23 cellular contexts compared by ENCODE assay signal in genomic region chr1:115326419-115326818, GRCh38. TPM values are rescaled to one million over a fixed set of nuclear protein-coding genes. Genes with fewer than 3 reads are reported as not detected.
"Had no signal": no experiment of that assay in that cellular context is flagged by ENCODE, and none has a peak within 500 bp of the region (broad histone marks: within the 10 kb centered on the region; RNA-seq: fewer than 3 reads in every experiment).

No MANE protein-coding gene starts in this region.

- H3K4me3 Mint-ChIP-seq: activated CD8-positive, alpha-beta T cell treated with anti-CD3 and anti-CD28 coated beads, Interleukin-2, amount 10 ng/mL, durations not matched to agents 7 days and 5 days; activated naive CD8-positive, alpha-beta T cell treated with anti-CD3 and anti-CD28 coated beads, Interleukin-2, amount 10 ng/mL, durations not matched to agents 7 days and 5 days; T-helper 1 cell treated with Interleukin-12 subunit alpha and Interleukin-12 subunit beta and Interleukin-4 antibody, amounts not matched to agents 30 μg/mL and 1 μg/mL, for 36 hours had no signal

- H3K36me3 Mint-ChIP-seq: activated naive CD8-positive, alpha-beta T cell treated with anti-CD3 and anti-CD28 coated beads, Interleukin-2, amount 10 ng/mL, durations not matched to agents 7 days and 5 days had no signal

- H3K9me3 ChIP-seq: adrenal gland, body of pancreas, Peyer's patch, SJCRH30 had no signal

- DNase-seq: activated CD4-positive, alpha-beta T cell treated with anti-CD3 and anti-CD28 coated beads for 4 hours; activated CD8-positive, alpha-beta memory T cell treated with anti-CD3 and anti-CD28 coated beads, Interleukin-2, amount 50 U/mL, for 48 hours; activated CD8-positive, alpha-beta T cell treated with anti-CD3 and anti-CD28 coated beads, Interleukin-2, amount 10 ng/mL, durations not matched to agents 7 days and 5 days; activated naive CD4-positive, alpha-beta T cell treated with anti-CD3 and anti-CD28 coated beads, Interleukin-2, amount 50 U/mL, for 16 hours; activated naive CD8-positive, alpha-beta T cell treated with anti-CD3 and anti-CD28 coated beads, Interleukin-2, amount 10 ng/mL, durations not matched to agents 7 days and 5 days; activated T-cell treated with anti-CD3 and anti-CD28 coated beads, Interleukin-2, amount 50 U/mL, for 1 hour; adrenal gland; anterior cingulate cortex; body of pancreas; MM.1S; NCI-H1105; NCI-H1436; NCI-H1694 treated with DMSO at 0.1 percent for 48 hours; NCI-H2029 treated with DMSO at 0.1 percent for 48 hours; NCI-H510A treated with DMSO at 0.1 percent for 48 hours; NCI-H69; NK-92 treated with Interleukin-12 subunit alpha and Interleukin-12 subunit beta, amount 100 ng/mL, for 24 hours; Peyer's patch; Right ventricle myocardium superior had no signal

- H3K4me3 ChIP-seq: adrenal gland, body of pancreas, Peyer's patch, SJCRH30 had no signal

- H3K27ac ChIP-seq: body of pancreas, Peyer's patch, RWPE1, SJCRH30 had no signal

- ATAC-seq: activated CD4-positive, CD25-positive, alpha-beta regulatory T cell treated with anti-CD3 and anti-CD28 coated beads, Interleukin-2, amount 50 U/mL, for 24 hours; activated CD8-positive, alpha-beta T cell treated with anti-CD3 and anti-CD28 coated beads, Interleukin-2, amount 10 ng/mL, durations not matched to agents 7 days and 5 days; body of pancreas had no signal

- H3K27me3 ChIP-seq: adrenal gland, body of pancreas, Peyer's patch, SJCRH30 had no signal

- H3K36me3 ChIP-seq: adrenal gland, Peyer's patch, SJCRH30 had no signal

- H3K9me3 Mint-ChIP-seq: activated naive CD8-positive, alpha-beta T cell treated with anti-CD3 and anti-CD28 coated beads, Interleukin-2, amount 10 ng/mL, durations not matched to agents 7 days and 5 days; T-helper 1 cell treated with Interleukin-12 subunit alpha and Interleukin-12 subunit beta and Interleukin-4 antibody, amounts not matched to agents 30 μg/mL and 1 μg/mL, for 36 hours had no signal

- H3K4me1 ChIP-seq: body of pancreas, Peyer's patch had no signal

- H3K4me1 Mint-ChIP-seq: activated naive CD8-positive, alpha-beta T cell treated with anti-CD3 and anti-CD28 coated beads, Interleukin-2, amount 10 ng/mL, durations not matched to agents 7 days and 5 days had no signal

- H3K27ac Mint-ChIP-seq: activated CD8-positive, alpha-beta T cell treated with anti-CD3 and anti-CD28 coated beads, Interleukin-2, amount 10 ng/mL, durations not matched to agents 7 days and 5 days; activated naive CD8-positive, alpha-beta T cell treated with anti-CD3 and anti-CD28 coated beads, Interleukin-2, amount 10 ng/mL, durations not matched to agents 7 days and 5 days; T-helper 1 cell treated with Interleukin-12 subunit alpha and Interleukin-12 subunit beta and Interleukin-4 antibody, amounts not matched to agents 30 μg/mL and 1 μg/mL, for 36 hours had no signal

RNA-seq across cellular contexts. Expression of gene NGF, which starts 11.6 kb away (rescaled TPM):
- total RNA-seq: activated CD8-positive, alpha-beta T cell treated with anti-CD3 and anti-CD28 coated beads, Interleukin-2, amount 10 ng/mL, durations not matched to agents 7 days and 5 days; activated naive CD8-positive, alpha-beta T cell treated with anti-CD3 and anti-CD28 coated beads, Interleukin-2, amount 10 ng/mL, durations not matched to agents 7 days and 5 days; Peyer's patch had no signal
